In genomic region chr11:14544611-14545010, GRCh38 we compare ENCODE assay signal across 1 cellular context.
TF ChIP-seq lines count a peak whose summit lies in the region.

No MANE protein-coding gene starts in this region.

TF ChIP-seq in K562, 482 proteins besides CTCF, POLR2A, EP300 and RAD21 (continued from another document):
- peak; percentile 35; the same call in 1 of the 2 replicates for TF ChIP-seq ZNF24 (IDR thresholded peaks at IDR 0.05)
- no peak for TF ChIP-seq RHOXF2B (CRISPR knock-in tag; conservative IDR thresholded peaks at IDR 0.05)
- no peak for TF ChIP-seq RBM17 (IDR thresholded peaks at IDR 0.05; ENCODE audit: borderline replicate concordance, low read depth, low read length)
- TF ChIP-seq POLR3G (IDR thresholded peaks at IDR 0.05; ENCODE audit: extremely low read depth, insufficient read length, insufficient replicate concordance) = no peak
- peak; percentile 59 for TF ChIP-seq ZNF592 (IDR thresholded peaks at IDR 0.05)
- TF ChIP-seq SAFB (IDR thresholded peaks at IDR 0.05; ENCODE audit: borderline replicate concordance, low read depth, low read length) = no peak
- peak; percentile 83 for TF ChIP-seq BACH1 (tag; IDR thresholded peaks at IDR 0.05)
- no peak for TF ChIP-seq KAT8 (IDR thresholded peaks at IDR 0.05; ENCODE audit: low read depth)
- no peak for TF ChIP-seq CEBPG (CRISPR knock-in tag; IDR thresholded peaks at IDR 0.05)
- peak in 1 of 2 experiments; percentile 59; a peak in 1 of 4 replicates for TF ChIP-seq CEBPG (tag; conservative IDR thresholded peaks at IDR 0.05 in 1 of 2, IDR thresholded peaks at IDR 0.05 in 1 of 2)
- TF ChIP-seq POLR2G (IDR thresholded peaks at IDR 0.05; ENCODE audit: low read depth, low read length) = no peak
- no peak for TF ChIP-seq E2F8 (IDR thresholded peaks at IDR 0.05; ENCODE audit: low read depth, partially characterized antibody)
- TF ChIP-seq KDM1A (IDR thresholded peaks at IDR 0.05) = 0 out of 4 replicates have a peak, but pooled peaks of 1 of the 2 experiments have one; percentile 26
- TF ChIP-seq MAFF (IDR thresholded peaks at IDR 0.05; ENCODE audit: low read length) = peak; percentile 92
- peak; percentile 94 for TF ChIP-seq NFE2 (IDR thresholded peaks at IDR 0.05; ENCODE audit: low read depth)
- peak; percentile 44; the same call in 1 of the 2 replicates for TF ChIP-seq DPF2 (IDR thresholded peaks at IDR 0.05)
- no peak for TF ChIP-seq ZNF77 (CRISPR knock-in tag; IDR thresholded peaks at IDR 0.05)
- TF ChIP-seq C11orf30 (IDR thresholded peaks at IDR 0.05; ENCODE audit: low read depth) = peak; percentile 95
- no peak for TF ChIP-seq TFAM (CRISPR knock-in tag; conservative IDR thresholded peaks at IDR 0.05)
- no peak for TF ChIP-seq CREBBP (IDR thresholded peaks at IDR 0.05; ENCODE audit: low read depth, low read length)
- TF ChIP-seq MIER1 (IDR thresholded peaks at IDR 0.05; ENCODE audit: low read depth) = no peak
- TF ChIP-seq ID3 (CRISPR knock-in tag; IDR thresholded peaks at IDR 0.05) = no peak
- TF ChIP-seq ID3 (tag; IDR thresholded peaks at IDR 0.05) = no peak
- no peak for TF ChIP-seq MTA2 (IDR thresholded peaks at IDR 0.05; ENCODE audit: low read depth)
- TF ChIP-seq ZNF316 (IDR thresholded peaks at IDR 0.05) = peak; percentile 98
- TF ChIP-seq ESRRA (IDR thresholded peaks at IDR 0.05; ENCODE audit: borderline replicate concordance, low read depth) = no peak
- TF ChIP-seq ZNF551 (CRISPR knock-in tag; IDR thresholded peaks at IDR 0.05) = no peak
- 0 out of 2 replicates have a peak, but pooled peaks have one; percentile 23 for TF ChIP-seq MEF2D (tag; conservative IDR thresholded peaks at IDR 0.05; ENCODE audit: low read depth)
- TF ChIP-seq TAF15 (IDR thresholded peaks at IDR 0.05; ENCODE audit: low read depth, low read length) = no peak
- TF ChIP-seq ZKSCAN1 (IDR thresholded peaks at IDR 0.05; ENCODE audit: low read depth, low read length) = no peak
- no peak for TF ChIP-seq DMBX1 (CRISPR knock-in tag; IDR thresholded peaks at IDR 0.05; ENCODE audit: borderline replicate concordance)
- TF ChIP-seq HMG20B (CRISPR knock-in tag; IDR thresholded peaks at IDR 0.05) = no peak
- TF ChIP-seq MEF2A (IDR thresholded peaks at IDR 0.05; ENCODE audit: control insufficient read depth, low read depth, low read length) = peak; percentile 54; the same call in 1 of the 2 replicates
- TF ChIP-seq ATF3 (IDR thresholded peaks at IDR 0.05) = peak; percentile 42; the same call in 1 of the 2 replicates
- no peak for TF ChIP-seq ATF3 (CRISPR knock-in tag; conservative IDR thresholded peaks at IDR 0.05)
- TF ChIP-seq MAX (CRISPR knock-in tag; IDR thresholded peaks at IDR 0.05) = no peak
- no peak for TF ChIP-seq SMAD2 (IDR thresholded peaks at IDR 0.05; ENCODE audit: low read depth, low read length)
- TF ChIP-seq ZFPM2 (CRISPR knock-in tag; IDR thresholded peaks at IDR 0.05) = no peak
- TF ChIP-seq NR4A1 (CRISPR knock-in tag; IDR thresholded peaks at IDR 0.05) = no peak
- no peak for TF ChIP-seq NR4A1 (tag; IDR thresholded peaks at IDR 0.05)
- no peak for TF ChIP-seq ZNF830 (CRISPR knock-in tag; IDR thresholded peaks at IDR 0.05)
- TF ChIP-seq MYBL2 (IDR thresholded peaks at IDR 0.05; ENCODE audit: low read depth) = peak; percentile 74
- TF ChIP-seq MYBL2 (CRISPR knock-in tag; IDR thresholded peaks at IDR 0.05; ENCODE audit: borderline replicate concordance) = no peak
- TF ChIP-seq EHMT2 (IDR thresholded peaks at IDR 0.05) = peak; percentile 16; the same call in 1 of the 2 replicates
- peak; percentile 82 for TF ChIP-seq FOXM1 (IDR thresholded peaks at IDR 0.05; ENCODE audit: low read depth)
- TF ChIP-seq FOXM1 (CRISPR knock-in tag; IDR thresholded peaks at IDR 0.05; ENCODE audit: low read depth) = no peak
- peak; percentile 53 for TF ChIP-seq ARID1B (IDR thresholded peaks at IDR 0.05)
- no peak for TF ChIP-seq ERF (CRISPR knock-in tag; IDR thresholded peaks at IDR 0.05)
- 0 out of 4 replicates have a peak, but pooled peaks of 1 of the 2 experiments have one; percentile 22 for TF ChIP-seq TRIM24 (IDR thresholded peaks at IDR 0.05)
- TF ChIP-seq NFE2L1 (tag; IDR thresholded peaks at IDR 0.05; ENCODE audit: borderline replicate concordance, low read depth) = peak; percentile 92
- no peak for TF ChIP-seq OTX1 (CRISPR knock-in tag; IDR thresholded peaks at IDR 0.05)
- 0 out of 2 replicates have a peak, but pooled peaks have one; percentile 61 for TF ChIP-seq SMARCA4 (IDR thresholded peaks at IDR 0.05)
- TF ChIP-seq SP2 (IDR thresholded peaks at IDR 0.05; ENCODE audit: extremely low read depth, low read depth, low read length, poor library complexity, severe bottlenecking) = no peak
- TF ChIP-seq JUN (IDR thresholded peaks at IDR 0.05; ENCODE audit: borderline replicate concordance, low read depth, low read length) = no peak
- no peak for TF ChIP-seq JUN (CRISPR knock-in tag; IDR thresholded peaks at IDR 0.05; ENCODE audit: borderline replicate concordance)
- peak; percentile 88; the same call in 1 of the 2 replicates for TF ChIP-seq MAFK (IDR thresholded peaks at IDR 0.05; ENCODE audit: low read length)
- TF ChIP-seq JUND (IDR thresholded peaks at IDR 0.05; ENCODE audit: borderline replicate concordance, low read depth, low read length) = no peak
- TF ChIP-seq JUND (tag; IDR thresholded peaks at IDR 0.05; ENCODE audit: borderline replicate concordance, low read depth, low read length) = peak; percentile 24; the same call in 1 of the 3 replicates
- no peak for TF ChIP-seq ZNF561 (CRISPR knock-in tag; conservative IDR thresholded peaks at IDR 0.05)
- TF ChIP-seq ZSCAN32 (CRISPR knock-in tag; IDR thresholded peaks at IDR 0.05) = no peak
TF ChIP-seq in K562: peak in this region for 23.
